ENCODE assay signal across 28 cellular contexts in genomic region chr5:73352789-73353188, GRCh38.
"Had no signal": no experiment of that assay in that cellular context is flagged by ENCODE, and none has a peak within 500 bp of the region (broad histone marks: within the 10 kb centered on the region; RNA-seq: fewer than 3 reads in every experiment).

No MANE protein-coding gene starts in this region.

- H3K79me2 ChIP-seq: parathyroid adenoma had no signal

- H3K9me3 ChIP-seq: ovary, right lobe of liver, thoracic aorta, thyroid gland, upper lobe of right lung, uterus had no signal

- H3K4me3 Mint-ChIP-seq: naive thymus-derived CD4-positive, alpha-beta T cell; natural killer cell; nephron; neural progenitor cell; stimulated activated effector memory CD8-positive, alpha-beta T cell treated with anti-CD3 and anti-CD28 coated beads, Interleukin-12 subunit alpha, Interleukin-12 subunit beta, amount 100 ng/mL, for 72 hours; stimulated activated naive B cell treated with anti-CD40 and anti-IgM and Interleukin-4, amounts not matched to agents 10 μg/mL and 1 μg/mL and 100 μg/mL, for 72 hours; stimulated activated naive CD8-positive, alpha-beta T cell treated with anti-CD3 and anti-CD28 coated beads, Interleukin-15, Interleukin-2, amounts not matched to agents 100 ng/mL and 50 ng/mL, for 24 hours; type B pancreatic cell had no signal

- H3K27ac Mint-ChIP-seq: naive thymus-derived CD4-positive, alpha-beta T cell; natural killer cell; nephron; neural progenitor cell; progenitor cell of endocrine pancreas; stimulated activated effector memory CD8-positive, alpha-beta T cell treated with anti-CD3 and anti-CD28 coated beads, Interleukin-12 subunit alpha, Interleukin-12 subunit beta, amount 100 ng/mL, for 72 hours; stimulated activated naive B cell treated with anti-CD40 and anti-IgM and Interleukin-4, amounts not matched to agents 10 μg/mL and 1 μg/mL and 100 μg/mL, for 72 hours; stimulated activated naive CD8-positive, alpha-beta T cell treated with anti-CD3 and anti-CD28 coated beads, Interleukin-15, Interleukin-2, amounts not matched to agents 100 ng/mL and 50 ng/mL, for 24 hours; type B pancreatic cell had no signal

- H3K4me2 ChIP-seq: neural progenitor cell had no signal

- H3K36me3 Mint-ChIP-seq: neural progenitor cell; stimulated activated effector memory CD8-positive, alpha-beta T cell treated with anti-CD3 and anti-CD28 coated beads, Interleukin-12 subunit alpha, Interleukin-12 subunit beta, amount 100 ng/mL, for 72 hours; stimulated activated naive B cell treated with anti-CD40 and anti-IgM and Interleukin-4, amounts not matched to agents 10 μg/mL and 1 μg/mL and 100 μg/mL, for 72 hours; type B pancreatic cell had no signal

- H3K27ac ChIP-seq: neural progenitor cell, ovary, parathyroid adenoma, psoas muscle, right lobe of liver, stomach, thoracic aorta, thyroid gland, transverse colon, upper lobe of right lung, uterus had no signal

- H3K4me1 ChIP-seq: neural progenitor cell, parathyroid adenoma, psoas muscle, right lobe of liver, stomach, thyroid gland, transverse colon, upper lobe of right lung, uterus had no signal

- DNase-seq: naive thymus-derived CD4-positive, alpha-beta T cell; natural killer cell; occipital lobe; ovary; posterior cingulate gyrus; psoas muscle; right cardiac atrium; right lobe of liver; small intestine; stimulated activated CD4-positive, alpha-beta T cell treated with anti-CD3 and anti-CD28 coated beads, Interleukin-15, amount 100 ng/mL, for 24 hours; stimulated activated CD4-positive, alpha-beta T cell treated with anti-CD3 and anti-CD28 coated beads, Interleukin-2, amount 100 ng/mL, for 24 hours; stimulated activated CD4-positive, alpha-beta T cell treated with anti-CD3 and anti-CD28 coated beads, Interleukin-2, amount 100 ng/mL, for 48 hours; stimulated activated CD4-positive, alpha-beta T cell treated with anti-CD3 and anti-CD28 coated beads, Interleukin-4, amount 100 ng/mL, for 24 hours; stimulated activated naive B cell treated with anti-CD40 and anti-IgM and Interleukin-4, amounts not matched to agents 10 μg/mL and 1 μg/mL and 100 μg/mL, for 72 hours; stimulated activated naive CD4-positive, alpha-beta T cell treated with Interleukin-2 at 50 U/mL for 16 hours; stomach; thyroid gland; transverse colon; upper lobe of right lung; uterus had no signal

- H3K4me1 Mint-ChIP-seq: natural killer cell; nephron; neural progenitor cell; stimulated activated effector memory CD8-positive, alpha-beta T cell treated with anti-CD3 and anti-CD28 coated beads, Interleukin-12 subunit alpha, Interleukin-12 subunit beta, amount 100 ng/mL, for 72 hours; stimulated activated naive B cell treated with anti-CD40 and anti-IgM and Interleukin-4, amounts not matched to agents 10 μg/mL and 1 μg/mL and 100 μg/mL, for 72 hours had no signal

- H3K9ac ChIP-seq: neural progenitor cell, parathyroid adenoma had no signal

- H2AFZ ChIP-seq: neural progenitor cell, parathyroid adenoma had no signal

- H3K27me3 ChIP-seq: neural progenitor cell, ovary, right lobe of liver, thyroid gland, uterus had no signal

- H3K36me3 ChIP-seq: neural progenitor cell, ovary, right lobe of liver, stomach, thoracic aorta, thyroid gland, transverse colon, upper lobe of right lung, uterus had no signal

- H3K4me3 ChIP-seq: neural progenitor cell, ovary, psoas muscle, right lobe of liver, stomach, thoracic aorta, thyroid gland, transverse colon, upper lobe of right lung, uterus had no signal

- ATAC-seq: naive thymus-derived CD4-positive, alpha-beta T cell; natural killer cell; psoas muscle; right cardiac atrium; right lobe of liver; stimulated activated effector memory CD8-positive, alpha-beta T cell treated with anti-CD3 and anti-CD28 coated beads, Interleukin-12 subunit alpha, Interleukin-12 subunit beta, amount 100 ng/mL, for 72 hours; stimulated activated naive B cell treated with anti-CD40 and anti-IgM and Interleukin-4, amounts not matched to agents 10 μg/mL and 1 μg/mL and 100 μg/mL, for 72 hours; upper lobe of right lung had no signal
